In the genomic region with DNA sequence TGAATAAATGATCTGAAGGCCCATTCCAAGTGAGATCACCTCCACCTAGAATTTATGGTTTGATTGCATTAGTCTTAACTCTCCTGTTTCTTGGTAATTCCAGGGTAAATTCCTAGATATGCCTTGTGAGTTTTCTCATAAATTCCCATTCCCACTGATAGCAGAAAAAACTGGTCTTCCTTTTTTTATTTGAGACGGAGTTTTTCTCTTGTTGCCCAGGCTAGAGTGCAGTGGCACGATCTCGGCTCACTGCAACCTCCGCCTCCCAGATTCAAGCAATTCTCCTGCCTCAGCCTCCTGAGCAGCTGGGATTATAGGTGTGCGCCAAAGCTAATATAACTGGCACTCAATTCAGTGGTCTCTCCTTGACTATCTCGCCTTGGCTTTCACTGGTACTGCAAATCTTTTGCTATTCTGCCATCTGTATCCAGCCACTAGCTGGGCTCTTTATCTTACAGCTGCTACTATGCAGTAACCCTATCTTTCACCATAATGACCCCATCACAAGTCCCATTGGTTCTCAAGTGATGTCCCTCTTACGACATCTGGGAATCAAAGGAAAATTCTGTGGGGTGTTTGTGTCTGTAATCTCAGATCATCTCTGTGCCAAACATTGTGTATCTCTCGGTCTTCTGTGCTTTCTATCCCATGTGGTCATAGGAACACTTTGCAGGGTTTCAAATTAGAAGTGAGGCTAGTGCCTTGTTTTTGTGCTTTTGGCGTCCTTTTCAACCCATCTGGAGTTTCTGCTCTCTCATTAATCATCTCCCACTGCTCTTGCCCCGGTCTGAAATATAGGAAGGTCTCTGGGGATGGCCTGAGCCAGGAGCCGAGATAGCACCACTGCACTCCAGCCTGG, we compare ENCODE assay signal across 9 cellular contexts. TPM values are rescaled to one million over a fixed set of nuclear protein-coding genes. Genes with fewer than 3 reads are reported as not detected.
A peak's percentile ranks its signal among the peaks of the same experiment; 100 is the strongest.
DNase-seq lines count a peak whose midpoint lies in the region; ATAC-seq and TF ChIP-seq lines count a peak whose summit lies in the region.
"Had no signal": no experiment of that assay in that cellular context is flagged by ENCODE, and none has a peak within 500 bp of the region (broad histone marks: within the 10 kb centered on the region; RNA-seq: fewer than 3 reads in every experiment).

No MANE protein-coding gene starts in this region.

- H3K4me1 Mint-ChIP-seq in activated T-helper 1 cell treated with anti-CD3 and anti-CD28 coated beads, Interleukin-12 subunit alpha, Interleukin-12 subunit beta, Interleukin-2, Interleukin-4 antibody, amounts not matched to agents 30 ng/mL and 10 ng/mL and 1 ng/mL, durations not matched to agents 14 hours and 24 hours and 36 hours (ENCODE audit: low read depth) = peaks cover 17% of the 10 kb centered on the region

- no peaks in the 10 kb centered on the region for H3K9me3 Mint-ChIP-seq in activated T-helper 1 cell treated with anti-CD3 and anti-CD28 coated beads, Interleukin-12 subunit alpha, Interleukin-12 subunit beta, Interleukin-2, Interleukin-4 antibody, amounts not matched to agents 30 ng/mL and 10 ng/mL and 1 ng/mL, durations not matched to agents 14 hours and 24 hours and 36 hours

- H3K27ac ChIP-seq in HUES64 (ENCODE audit: low read depth, low read length) = peak overlapping the region; percentile 20; the same call in 1 of the 2 replicates
- H3K27ac ChIP-seq: skin epidermis had no signal

- WGBS in HUES64 = 91% methylated on average over 11 of the region's 11 CpGs

- H3K36me3 ChIP-seq in HUES64 (ENCODE audit: insufficient read depth, low read length) (peaks cover 47% of the 10 kb centered on the region), mucosa of descending colon (ENCODE audit: low read depth) (peaks cover 14% of the 10 kb centered on the region)

- H3K9me3 ChIP-seq in HUES64 (ENCODE audit: insufficient read depth, low read depth, low read length) (no peaks in the 10 kb centered on the region), mucosa of descending colon (no peaks in the 10 kb centered on the region)

- H3K27ac Mint-ChIP-seq in activated T-helper 1 cell treated with anti-CD3 and anti-CD28 coated beads, Interleukin-12 subunit alpha, Interleukin-12 subunit beta, Interleukin-2, Interleukin-4 antibody, amounts not matched to agents 30 ng/mL and 10 ng/mL and 1 ng/mL, durations not matched to agents 14 hours and 24 hours and 36 hours = peak overlapping the region; percentile 72

- TF ChIP-seq CTCF in mucosa of descending colon (IDR thresholded peaks at IDR 0.05) = no peak

- intact Hi-C loops in activated T-helper 1 cell treated with anti-CD3 and anti-CD28 coated beads, Interleukin-12 subunit alpha, Interleukin-12 subunit beta, Interleukin-2, Interleukin-4 antibody, amounts not matched to agents 30 ng/mL and 10 ng/mL and 1 ng/mL, durations not matched to agents 14 hours and 24 hours and 36 hours (cut with micrococcal nuclease) = loop anchor here (1.0 kb wide), 1 partner anchor 9 kb away; a partner anchor contains a TSS
- intact Hi-C loops in mucosa of descending colon (cut with DNase I, micrococcal nuclease) = no loop called here

- ATAC-seq in mucosa of descending colon = peak; percentile 21
- ATAC-seq in HG03095 (IDR thresholded peaks at IDR 0.05; ENCODE audit: unreplicated experiment) = no peak

- no peaks in the 10 kb centered on the region for H3K27me3 Mint-ChIP-seq in activated T-helper 1 cell treated with anti-CD3 and anti-CD28 coated beads, Interleukin-12 subunit alpha, Interleukin-12 subunit beta, Interleukin-2, Interleukin-4 antibody, amounts not matched to agents 30 ng/mL and 10 ng/mL and 1 ng/mL, durations not matched to agents 14 hours and 24 hours and 36 hours (ENCODE audit: insufficient read depth)

- DNase-seq in DMS114 treated with DMSO at 0.1 percent for 48 hours (lab: John Stamatoyannopoulos, UW; ENCODE audit: unreplicated experiment) (peak; percentile 37), mucosa of descending colon (no peak), CD1c-positive myeloid dendritic cell (ENCODE audit: extremely low spot score) (no peak), NCI-H345 treated with DMSO at 0.1 percent for 48 hours (lab: John Stamatoyannopoulos, UW; ENCODE audit: unreplicated experiment) (no peak), NCI-H526 treated with DMSO at 0.1 percent for 48 hours (lab: John Stamatoyannopoulos, UW) (no peak)
- no peak for DNase-seq in activated T-helper 1 cell treated with anti-CD3 and anti-CD28 coated beads, Interleukin-12 subunit alpha, Interleukin-12 subunit beta, Interleukin-2, Interleukin-4 antibody, amounts not matched to agents 30 ng/mL and 10 ng/mL and 1 ng/mL, durations not matched to agents 14 hours and 24 hours and 36 hours (ENCODE audit: low spot score)

- H3K4me3 ChIP-seq in HUES64 (ENCODE audit: low read length) (no peak overlapping the region), mucosa of descending colon (no peak overlapping the region)
- H3K4me3 ChIP-seq: skin epidermis had no signal

- no peaks in the 10 kb centered on the region for H3K27me3 ChIP-seq in HUES64 (ENCODE audit: insufficient read depth, low read length)

- peaks cover 42% of the 10 kb centered on the region for H3K36me3 Mint-ChIP-seq in activated T-helper 1 cell treated with anti-CD3 and anti-CD28 coated beads, Interleukin-12 subunit alpha, Interleukin-12 subunit beta, Interleukin-2, Interleukin-4 antibody, amounts not matched to agents 30 ng/mL and 10 ng/mL and 1 ng/mL, durations not matched to agents 14 hours and 24 hours and 36 hours (ENCODE audit: low read depth)

- H3K9ac ChIP-seq in HUES64 (ENCODE audit: low read depth, low read length) = no peak overlapping the region

- H3K4me3 Mint-ChIP-seq in activated T-helper 1 cell treated with anti-CD3 and anti-CD28 coated beads, Interleukin-12 subunit alpha, Interleukin-12 subunit beta, Interleukin-2, Interleukin-4 antibody, amounts not matched to agents 30 ng/mL and 10 ng/mL and 1 ng/mL, durations not matched to agents 14 hours and 24 hours and 36 hours = no peak overlapping the region

- H3K4me1 ChIP-seq in HUES64 (ENCODE audit: insufficient read depth, low read length) (no peaks in the 10 kb centered on the region), mucosa of descending colon (ENCODE audit: low read depth) (no peaks in the 10 kb centered on the region)

RNA-seq across cellular contexts. Expression of a gene that starts 14.4 kb away (rescaled TPM):
- polyA plus RNA-seq in HUES64 (2013, experiment 1 of 2) = 747 TPM
- 693 TPM for polyA plus RNA-seq in HUES64 (2013, experiment 2 of 2)
- total RNA-seq in activated T-helper 1 cell treated with anti-CD3 and anti-CD28 coated beads, Interleukin-12 subunit alpha, Interleukin-12 subunit beta, Interleukin-2, Interleukin-4 antibody, amounts not matched to agents 30 ng/mL and 10 ng/mL and 1 ng/mL, durations not matched to agents 14 hours and 24 hours and 36 hours = 861 and 865 TPM in 2 replicates
- 100 to 1,000 TPM; 386 to 461 (median 421) TPM for total RNA-seq in mucosa of descending colon

RNA-seq across cellular contexts. Expression of a gene that starts 15.0 kb away (rescaled TPM):
- 29.8 TPM for polyA plus RNA-seq in HUES64 (2013, experiment 1 of 2)
- polyA plus RNA-seq in HUES64 (2013, experiment 2 of 2) = 31.2 TPM
- total RNA-seq in activated T-helper 1 cell treated with anti-CD3 and anti-CD28 coated beads, Interleukin-12 subunit alpha, Interleukin-12 subunit beta, Interleukin-2, Interleukin-4 antibody, amounts not matched to agents 30 ng/mL and 10 ng/mL and 1 ng/mL, durations not matched to agents 14 hours and 24 hours and 36 hours = 25.6 and 27.4 TPM in 2 replicates
- 10 to 100 TPM in 2 of 3 donors, 1 to 10 TPM in 1; 7.0 to 15.6 (median 11.6) TPM for total RNA-seq in mucosa of descending colon

RNA-seq across cellular contexts. Expression of a gene that starts 44.3 kb away (rescaled TPM):
- polyA plus RNA-seq in HUES64 (2013, experiment 1 of 2) = 1.5 TPM
- 2.3 TPM for polyA plus RNA-seq in HUES64 (2013, experiment 2 of 2)
- 2.9 TPM in 2 replicates for total RNA-seq in activated T-helper 1 cell treated with anti-CD3 and anti-CD28 coated beads, Interleukin-12 subunit alpha, Interleukin-12 subunit beta, Interleukin-2, Interleukin-4 antibody, amounts not matched to agents 30 ng/mL and 10 ng/mL and 1 ng/mL, durations not matched to agents 14 hours and 24 hours and 36 hours
- 1 to 10 TPM; 3.9 to 8.2 (median 4.7) TPM for total RNA-seq in mucosa of descending colon
